35 cellular contexts compared by ENCODE assay signal in genomic region chr10:10973310-10973709, GRCh38.
"Had no signal": no experiment of that assay in that cellular context is flagged by ENCODE, and none has a peak within 500 bp of the region (broad histone marks: within the 10 kb centered on the region; RNA-seq: fewer than 3 reads in every experiment).

No MANE protein-coding gene starts in this region.

- H3K27ac ChIP-seq: adrenal gland, body of pancreas, brain microvascular endothelial cell, breast epithelium, VCaP had no signal

- H3K4me3 Mint-ChIP-seq: activated B cell treated with CpG ODN at 0.5 μM for 24 hours; activated CD4-positive, alpha-beta memory T cell treated with anti-CD3 and anti-CD28 coated beads for 36 hours; activated CD4-positive, alpha-beta T cell treated with anti-CD3 and anti-CD28 coated beads, Interleukin-2, amount 10 ng/mL, durations not matched to agents 24 days and 14 days; activated CD8-positive, alpha-beta T cell treated with anti-CD3 and anti-CD28 coated beads for 36 hours; activated naive CD4-positive, alpha-beta T cell treated with anti-CD3 and anti-CD28 coated beads for 36 hours; activated naive CD8-positive, alpha-beta T cell treated with anti-CD3 and anti-CD28 coated beads for 36 hours; activated T-cell treated with anti-CD3 and anti-CD28 coated beads, Interleukin-2, amount 50 U/mL, for 4 hours; activated T-cell treated with anti-CD3 and anti-CD28 coated beads, Interleukin-2, amount 50 U/mL, for 72 hours; activated T-helper 1 cell treated with anti-CD3 and anti-CD28 coated beads, Interleukin-12 subunit alpha, Interleukin-12 subunit beta, Interleukin-2, Interleukin-4 antibody, amounts not matched to agents 30 ng/mL and 10 ng/mL and 1 ng/mL, durations not matched to agents 14 hours and 24 hours and 36 hours; activated T-helper 17 cell treated with anti-CD3 and anti-CD28 coated beads, Interleukin-2, amount 50 U/mL, for 72 hours; T-helper 1 cell treated with Interleukin-12 subunit alpha and Interleukin-12 subunit beta and Interleukin-4 antibody, amounts not matched to agents 30 μg/mL and 1 μg/mL, for 36 hours; T-helper 2 cell treated with Interferon-gamma antibody and Interleukin-4, amounts not matched to agents 5 μg/mL and 100 μg/mL, for 36 hours had no signal

- H3K4me1 Mint-ChIP-seq: activated B cell treated with CpG ODN at 0.5 μM for 24 hours; activated CD4-positive, alpha-beta T cell treated with anti-CD3 and anti-CD28 coated beads, Interleukin-2, amount 10 ng/mL, durations not matched to agents 24 days and 14 days; activated naive CD8-positive, alpha-beta T cell treated with anti-CD3 and anti-CD28 coated beads for 36 hours had no signal

- H3K27ac Mint-ChIP-seq: activated B cell treated with CpG ODN at 0.5 μM for 24 hours; activated CD4-positive, alpha-beta memory T cell treated with anti-CD3 and anti-CD28 coated beads for 36 hours; activated CD4-positive, alpha-beta T cell treated with anti-CD3 and anti-CD28 coated beads, Interleukin-2, amount 10 ng/mL, durations not matched to agents 24 days and 14 days; activated CD8-positive, alpha-beta T cell treated with anti-CD3 and anti-CD28 coated beads for 36 hours; activated naive CD4-positive, alpha-beta T cell treated with anti-CD3 and anti-CD28 coated beads for 36 hours; activated naive CD4-positive, alpha-beta T cell treated with anti-CD3 and anti-CD28 coated beads, Interleukin-2, amount 50 U/mL, for 72 hours; activated naive CD8-positive, alpha-beta T cell treated with anti-CD3 and anti-CD28 coated beads for 36 hours; activated T-cell treated with anti-CD3 and anti-CD28 coated beads, Interleukin-2, amount 50 U/mL, for 72 hours; activated T-helper 1 cell treated with anti-CD3 and anti-CD28 coated beads, Interleukin-12 subunit alpha, Interleukin-12 subunit beta, Interleukin-2, Interleukin-4 antibody, amounts not matched to agents 30 ng/mL and 10 ng/mL and 1 ng/mL, durations not matched to agents 14 hours and 24 hours and 36 hours; activated T-helper 17 cell treated with anti-CD3 and anti-CD28 coated beads, Interleukin-2, amount 50 U/mL, for 72 hours; T-helper 1 cell treated with Interleukin-12 subunit alpha and Interleukin-12 subunit beta and Interleukin-4 antibody, amounts not matched to agents 30 μg/mL and 1 μg/mL, for 36 hours; T-helper 2 cell treated with Interferon-gamma antibody and Interleukin-4, amounts not matched to agents 5 μg/mL and 100 μg/mL, for 36 hours had no signal

- H3K9me3 ChIP-seq: adrenal gland, body of pancreas, breast epithelium had no signal

- DNase-seq: activated B cell treated with CpG ODN at 0.5 μM for 24 hours; activated CD4-positive, alpha-beta memory T cell treated with anti-CD3 and anti-CD28 coated beads for 36 hours; activated CD4-positive, alpha-beta T cell treated with anti-CD3 and anti-CD28 coated beads for 4 hours; activated CD4-positive, alpha-beta T cell treated with anti-CD3 and anti-CD28 coated beads, Interleukin-2, amount 10 ng/mL, durations not matched to agents 24 days and 14 days; activated CD4-positive, alpha-beta T cell treated with anti-CD3 and anti-CD28 coated beads, Interleukin-2, amount 50 U/mL, for 1 hour; activated CD4-positive, alpha-beta T cell treated with anti-CD3 and anti-CD28 coated beads, Interleukin-2, amount 50 U/mL, for 4 hours; activated CD4-positive, CD25-positive, alpha-beta regulatory T cell treated with anti-CD3 and anti-CD28 coated beads, Interleukin-2, amount 50 U/mL, for 72 hours; activated CD8-positive, alpha-beta memory T cell treated with anti-CD3 and anti-CD28 coated beads, Interleukin-2, amount 50 U/mL, for 4 hours; activated CD8-positive, alpha-beta T cell treated with anti-CD3 and anti-CD28 coated beads for 36 hours; activated effector memory CD4-positive, alpha-beta T cell treated with anti-CD3 and anti-CD28 coated beads, Interleukin-2, amount 50 U/mL, for 16 hours; activated gamma-delta T cell treated with Interleukin-2 at 50 U/mL for 16 hours; activated naive CD4-positive, alpha-beta T cell; activated naive CD4-positive, alpha-beta T cell treated with anti-CD3 and anti-CD28 coated beads for 36 hours; activated naive CD4-positive, alpha-beta T cell treated with anti-CD3 and anti-CD28 coated beads, Interleukin-2, amount 50 U/mL, for 16 hours; activated naive CD8-positive, alpha-beta T cell treated with anti-CD3 and anti-CD28 coated beads for 36 hours; activated T-cell treated with anti-CD3 and anti-CD28 coated beads for 4 hours; activated T-cell treated with anti-CD3 and anti-CD28 coated beads, Interleukin-2, amount 50 U/mL, for 1 hour; activated T-cell treated with anti-CD3 and anti-CD28 coated beads, Interleukin-2, amount 50 U/mL, for 4 hours; activated T-cell treated with anti-CD3 and anti-CD28 coated beads, Interleukin-2, amount 50 U/mL, for 72 hours; adrenal gland; amniotic stem cell; aorta; body of pancreas; brain microvascular endothelial cell; central memory CD4-positive, alpha-beta T cell; T-helper 1 cell; T-helper 2 cell; T-helper 9 cell had no signal

- H3K36me3 ChIP-seq: adrenal gland, brain microvascular endothelial cell, breast epithelium had no signal

- H3K4me3 ChIP-seq: adrenal gland, body of pancreas, breast epithelium had no signal

- H3K9me3 Mint-ChIP-seq: activated B cell treated with CpG ODN at 0.5 μM for 24 hours; activated CD4-positive, alpha-beta memory T cell treated with anti-CD3 and anti-CD28 coated beads for 36 hours; activated CD4-positive, alpha-beta T cell treated with anti-CD3 and anti-CD28 coated beads, Interleukin-2, amount 10 ng/mL, durations not matched to agents 24 days and 14 days; activated CD8-positive, alpha-beta T cell treated with anti-CD3 and anti-CD28 coated beads for 36 hours; activated naive CD4-positive, alpha-beta T cell treated with anti-CD3 and anti-CD28 coated beads for 36 hours; activated naive CD8-positive, alpha-beta T cell treated with anti-CD3 and anti-CD28 coated beads for 36 hours; activated T-cell treated with anti-CD3 and anti-CD28 coated beads, Interleukin-2, amount 50 U/mL, for 4 hours; activated T-helper 1 cell treated with anti-CD3 and anti-CD28 coated beads, Interleukin-12 subunit alpha, Interleukin-12 subunit beta, Interleukin-2, Interleukin-4 antibody, amounts not matched to agents 30 ng/mL and 10 ng/mL and 1 ng/mL, durations not matched to agents 14 hours and 24 hours and 36 hours; activated T-helper 17 cell treated with anti-CD3 and anti-CD28 coated beads, Interleukin-2, amount 50 U/mL, for 72 hours; T-helper 1 cell treated with Interleukin-12 subunit alpha and Interleukin-12 subunit beta and Interleukin-4 antibody, amounts not matched to agents 30 μg/mL and 1 μg/mL, for 36 hours; T-helper 2 cell treated with Interferon-gamma antibody and Interleukin-4, amounts not matched to agents 5 μg/mL and 100 μg/mL, for 36 hours had no signal

- H3K36me3 Mint-ChIP-seq: activated CD4-positive, alpha-beta memory T cell treated with anti-CD3 and anti-CD28 coated beads for 36 hours; activated naive CD8-positive, alpha-beta T cell treated with anti-CD3 and anti-CD28 coated beads for 36 hours had no signal

- H3K4me1 ChIP-seq: adrenal gland, body of pancreas, breast epithelium had no signal

- ATAC-seq: activated CD8-positive, alpha-beta T cell treated with anti-CD3 and anti-CD28 coated beads for 36 hours; activated naive CD4-positive, alpha-beta T cell treated with anti-CD3 and anti-CD28 coated beads, Interleukin-2, amount 50 U/mL, for 72 hours; activated T-cell treated with anti-CD3 and anti-CD28 coated beads, Interleukin-2, amount 50 U/mL, for 4 hours; activated T-cell treated with anti-CD3 and anti-CD28 coated beads, Interleukin-2, amount 50 U/mL, for 72 hours; activated T-helper 17 cell treated with anti-CD3 and anti-CD28 coated beads, Interleukin-2, amount 50 U/mL, for 72 hours; body of pancreas had no signal

- H3K27me3 ChIP-seq: adrenal gland, body of pancreas, brain microvascular endothelial cell, breast epithelium had no signal
